Comparison of ENCODE assay signal across 9 cellular contexts in the genomic region with DNA sequence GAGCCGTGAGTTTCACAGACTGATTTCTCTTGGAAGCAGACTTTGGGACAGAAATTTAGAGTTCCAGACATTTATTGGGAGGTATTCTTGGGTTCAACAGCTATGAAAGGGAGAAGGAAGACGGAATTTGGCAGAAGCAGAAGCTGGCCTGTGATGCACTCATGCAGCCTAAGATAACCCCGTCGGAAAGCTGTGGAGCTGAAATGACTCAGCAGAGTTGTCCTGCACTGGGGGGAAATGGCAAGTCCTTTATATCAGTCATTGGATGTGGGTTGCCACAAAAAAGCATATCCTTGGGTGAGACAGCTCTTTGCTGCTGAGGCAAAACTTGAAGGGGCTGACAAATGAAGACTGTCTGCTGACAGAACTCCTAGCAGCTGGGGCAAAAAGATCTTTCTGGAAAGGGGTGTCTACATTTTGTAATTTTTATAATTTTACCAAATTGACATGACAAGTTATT. TPM values are rescaled to one million over a fixed set of nuclear protein-coding genes. Genes with fewer than 3 reads are reported as not detected.
DNase-seq lines count a peak whose midpoint lies in the region; ATAC-seq and TF ChIP-seq lines count a peak whose summit lies in the region.
"Had no signal": no experiment of that assay in that cellular context is flagged by ENCODE, and none has a peak within 500 bp of the region (broad histone marks: within the 10 kb centered on the region; RNA-seq: fewer than 3 reads in every experiment).

No MANE protein-coding gene starts in this region.

- ATAC-seq in right cardiac atrium, result peak; percentile 97 to 98
- no peak for ATAC-seq in CD8-positive, alpha-beta T cell
- ATAC-seq: body of pancreas had no signal

- no peak for TF ChIP-seq POLR2A in transverse colon (IDR thresholded peaks at IDR 0.05)

- CTCF ChIA-PET in CD8-positive, alpha-beta memory T cell (lab: Charles Lee), result no interaction called here
- CTCF ChIA-PET in CD8-positive, alpha-beta T cell (lab: Charles Lee), result interaction anchor here (1.4 kb wide), 1 partner anchor 12 kb away, joined by 5 read pairs; the partner anchor contains the start of gene MICU1

- in situ Hi-C loops in transverse colon (cut with MboI; ENCODE audit: low pct_ligation_motif_present in 1 of 4, low pct_unique_long_range_greater_than_20kb in 1 of 4, low sequenced_read_pairs in 3 of 4), result no loop called here

- POLR2A ChIA-PET in CD8-positive, alpha-beta memory T cell (lab: Charles Lee), result no interaction called here
- POLR2A ChIA-PET in CD8-positive, alpha-beta T cell (lab: Charles Lee), result interaction anchor here (0.6 kb wide), 2 partner anchors 53 to 85 kb away, joined by 3 read pairs; no protein-coding TSS in a partner anchor

- peaks cover 0 to 1% (median 0%) of the 10 kb centered on the region in 3 donors for H3K36me3 Mint-ChIP-seq in CD8-positive, alpha-beta memory T cell
- no peaks in the 10 kb centered on the region for H3K36me3 Mint-ChIP-seq in CD8-positive, alpha-beta T cell

- H3K4me3 Mint-ChIP-seq in CD8-positive, alpha-beta memory T cell, result no peak overlapping the region
- H3K4me3 Mint-ChIP-seq in CD8-positive, alpha-beta T cell, result no peak overlapping the region

- 9% methylated on average over 4 of the region's 4 CpGs for WGBS in right cardiac atrium
- WGBS in transverse colon (ENCODE audit: low coverage in 1 of 2), 2 donors, result 11 to 48% methylated on average over 4 of the region's 4 CpGs

- no peaks in the 10 kb centered on the region for H3K36me3 ChIP-seq in CD8-positive, alpha-beta memory T cell (ENCODE audit: insufficient read depth, low read length)
- H3K36me3 ChIP-seq in transverse colon, result no peaks in the 10 kb centered on the region
- no peaks in the 10 kb centered on the region for H3K36me3 ChIP-seq in CD8-positive, alpha-beta T cell (ENCODE audit: insufficient read depth, low read length)

- no peak overlapping the region for H3K27ac Mint-ChIP-seq in CD8-positive, alpha-beta memory T cell
- no peak overlapping the region for H3K27ac Mint-ChIP-seq in CD8-positive, alpha-beta T cell

- no peaks in the 10 kb centered on the region for H3K4me1 ChIP-seq in CD8-positive, alpha-beta memory T cell (ENCODE audit: insufficient read depth, low read length)
- no peaks in the 10 kb centered on the region for H3K4me1 ChIP-seq in right cardiac atrium (ENCODE audit: control insufficient read depth, insufficient read depth, low read length)
- H3K4me1 ChIP-seq in transverse colon, result peaks cover 0 to 12% (median 0%) of the 10 kb centered on the region in 4 donors
- H3K4me1 ChIP-seq in CD8-positive, alpha-beta T cell (ENCODE audit: insufficient read depth, low read length), result no peaks in the 10 kb centered on the region

- no peak for TF ChIP-seq CTCF in transverse colon (IDR thresholded peaks at IDR 0.05)
- TF ChIP-seq CTCF in CD8-positive, alpha-beta T cell (IDR thresholded peaks at IDR 0.05), result no peak

- intact Hi-C loops in right cardiac atrium (cut with DNase I) (no loop called here), transverse colon (cut with DNase I; ENCODE audit: low total_unique reads) (no loop called here)
- intact Hi-C loops in CD8-positive, alpha-beta T cell (cut with DNase I, micrococcal nuclease), result no loop called here

- TF ChIP-seq EP300 in transverse colon (IDR thresholded peaks at IDR 0.05; ENCODE audit: low read depth), result no peak

- H3K27ac ChIP-seq in CD8-positive, alpha-beta memory T cell (ENCODE audit: low read depth, low read length), result peak overlapping the region; percentile 11
- H3K27ac ChIP-seq in right cardiac atrium (ENCODE audit: low read length), result peak overlapping the region; percentile 23
- H3K27ac ChIP-seq in transverse colon, result peak overlapping the region in 1 of 4 donors; percentile 2
- no peak overlapping the region for H3K27ac ChIP-seq in CD8-positive, alpha-beta T cell (ENCODE audit: low read depth, low read length)
- H3K27ac ChIP-seq: body of pancreas had no signal

- no peaks in the 10 kb centered on the region for H3K9me3 ChIP-seq in CD8-positive, alpha-beta memory T cell (ENCODE audit: low read length)
- H3K9me3 ChIP-seq in right cardiac atrium (ENCODE audit: control insufficient read depth, low read length) (no peaks in the 10 kb centered on the region), transverse colon (no peaks in the 10 kb centered on the region)
- H3K9me3 ChIP-seq in CD8-positive, alpha-beta T cell (ENCODE audit: low read length), result no peaks in the 10 kb centered on the region
- H3K9me3 ChIP-seq: body of pancreas had no signal

- H3K4me3 ChIP-seq in CD8-positive, alpha-beta memory T cell (ENCODE audit: low read length), result no peak overlapping the region
- H3K4me3 ChIP-seq in right cardiac atrium (ENCODE audit: low read length) (no peak overlapping the region), transverse colon (no peak overlapping the region)
- H3K4me3 ChIP-seq in CD8-positive, alpha-beta T cell (ENCODE audit: low read depth, low read length), result no peak overlapping the region
- H3K4me3 ChIP-seq: body of pancreas had no signal

- H3K9me3 Mint-ChIP-seq in CD8-positive, alpha-beta memory T cell, result no peaks in the 10 kb centered on the region
- H3K9me3 Mint-ChIP-seq in CD8-positive, alpha-beta T cell, result no peaks in the 10 kb centered on the region

- H3K27me3 Mint-ChIP-seq in CD8-positive, alpha-beta memory T cell, result peaks cover 4 to 13% of the 10 kb centered on the region in 2 donors
- no peaks in the 10 kb centered on the region for H3K27me3 Mint-ChIP-seq in CD8-positive, alpha-beta T cell (ENCODE audit: low read depth)

- H3K4me1 Mint-ChIP-seq in CD8-positive, alpha-beta memory T cell, result no peaks in the 10 kb centered on the region
- peaks cover 1% of the 10 kb centered on the region for H3K4me1 Mint-ChIP-seq in CD8-positive, alpha-beta T cell (ENCODE audit: low read depth)

- DNase-seq in CD8-positive, alpha-beta memory T cell, result no peak
- peak; percentile 66 for DNase-seq in HCEC 1CT
- peak; percentile 79 for DNase-seq in UCSD-AML1 (lab: John Stamatoyannopoulos, UW; ENCODE audit: unreplicated experiment)
- peak; percentile 47 to 73 (median 58) for DNase-seq in right cardiac atrium
- peak; percentile 16 for DNase-seq in transverse colon
- no peak for DNase-seq in NCI-H1417 treated with DMSO at 0.1 percent for 48 hours (lab: John Stamatoyannopoulos, UW)
- DNase-seq in CD8-positive, alpha-beta T cell, result no peak
- no peak for DNase-seq in SW 1271 (lab: John Stamatoyannopoulos, UW)

- H3K27me3 ChIP-seq in CD8-positive, alpha-beta memory T cell (ENCODE audit: insufficient read depth, low read length, poor library complexity, severe bottlenecking), result no peaks in the 10 kb centered on the region
- H3K27me3 ChIP-seq in right cardiac atrium (ENCODE audit: control insufficient read depth, insufficient read depth) (no peaks in the 10 kb centered on the region), transverse colon (no peaks in the 10 kb centered on the region)
- no peaks in the 10 kb centered on the region for H3K27me3 ChIP-seq in CD8-positive, alpha-beta T cell (ENCODE audit: insufficient read depth, low read length)
- H3K27me3 ChIP-seq: body of pancreas had no signal

RNA-seq across cellular contexts. Expression of gene MICU1, which starts 11.5 kb away (rescaled TPM):
- total RNA-seq in CD8-positive, alpha-beta memory T cell, result 10 to 100 TPM; 26.9 to 27.9 TPM
- 25.3 TPM for polyA plus RNA-seq in CD8-positive, alpha-beta memory T cell
- total RNA-seq in right cardiac atrium (10 to 100 TPM; 41.3 to 51.2 (median 44.4) TPM), transverse colon (10 to 100 TPM; 25.1 to 41.1 (median 34.9) TPM)
- polyA plus RNA-seq in right cardiac atrium, result 35.3 TPM
- 10 to 100 TPM in 1 of 2 experiments, 1 to 10 TPM in 1; 8.2 to 11.3 TPM for total RNA-seq in CD8-positive, alpha-beta T cell

RNA-seq across cellular contexts. Expression of gene MCU, which starts 54.5 kb away (rescaled TPM):
- total RNA-seq in CD8-positive, alpha-beta memory T cell, result 10 to 100 TPM; 14.9 to 17.6 TPM
- 7.9 TPM for polyA plus RNA-seq in CD8-positive, alpha-beta memory T cell
- total RNA-seq in right cardiac atrium (10 to 100 TPM; 17.7 to 22.1 (median 18.8) TPM), transverse colon (10 to 100 TPM; 25.1 to 82.4 (median 65.1) TPM)
- polyA plus RNA-seq in right cardiac atrium, result 14.2 TPM
- 1 to 10 TPM; 6.7 to 7.2 TPM for total RNA-seq in CD8-positive, alpha-beta T cell

Comparison
In these comparisons a context has a peak if more than half of its experiments do, and no peak if none do; other contexts are left out.
1. DNase-seq: peak in HCEC 1CT (single experiment), UCSD-AML1 (single experiment), right cardiac atrium (3 of 3) and transverse colon (single experiment); none in CD8-positive, alpha-beta memory T cell (0 of 5), NCI-H1417 treated with DMSO at 0.1 percent for 48 hours (single experiment), CD8-positive, alpha-beta T cell (0 of 7) and SW 1271 (0 of 2).